ENCODE assay signal across 11 cellular contexts in genomic region chr16:50611332-50611934, GRCh38.
DNase-seq lines count a peak whose midpoint lies in the region; ATAC-seq and TF ChIP-seq lines count a peak whose summit lies in the region.
"Had no signal": no experiment of that assay in that cellular context is flagged by ENCODE, and none has a peak within 500 bp of the region (broad histone marks: within the 10 kb centered on the region; RNA-seq: fewer than 3 reads in every experiment).

No MANE protein-coding gene starts in this region.

- H3K4me3 Mint-ChIP-seq in activated T-helper 2 cell treated with anti-CD3 and anti-CD28 coated beads, Interferon-gamma antibody, Interleukin-2, Interleukin-4, amounts not matched to agents 10 μg/mL and 5 μg/mL and 100 μg/mL, durations not matched to agents 14 hours and 24 hours and 36 hours (ENCODE audit: low read depth), result no peak overlapping the region
- H3K4me3 Mint-ChIP-seq: CD4-positive, alpha-beta memory T cell had no signal

- TF ChIP-seq CTCF in AG10803 (conservative IDR thresholded peaks at IDR 0.05; ENCODE audit: low read length), result peak; percentile 13; the same call in 1 of the 2 replicates

- no peaks in the 10 kb centered on the region for H3K36me3 Mint-ChIP-seq in activated T-helper 2 cell treated with anti-CD3 and anti-CD28 coated beads, Interferon-gamma antibody, Interleukin-2, Interleukin-4, amounts not matched to agents 10 μg/mL and 5 μg/mL and 100 μg/mL, durations not matched to agents 14 hours and 24 hours and 36 hours (ENCODE audit: low read depth)
- H3K36me3 Mint-ChIP-seq: CD4-positive, alpha-beta memory T cell had no signal

- H3K27me3 Mint-ChIP-seq in activated T-helper 2 cell treated with anti-CD3 and anti-CD28 coated beads, Interferon-gamma antibody, Interleukin-2, Interleukin-4, amounts not matched to agents 10 μg/mL and 5 μg/mL and 100 μg/mL, durations not matched to agents 14 hours and 24 hours and 36 hours (ENCODE audit: low read depth), result no peaks in the 10 kb centered on the region
- H3K27me3 Mint-ChIP-seq: CD4-positive, alpha-beta memory T cell had no signal

- no peaks in the 10 kb centered on the region for H3K9me3 Mint-ChIP-seq in activated T-helper 2 cell treated with anti-CD3 and anti-CD28 coated beads, Interferon-gamma antibody, Interleukin-2, Interleukin-4, amounts not matched to agents 10 μg/mL and 5 μg/mL and 100 μg/mL, durations not matched to agents 14 hours and 24 hours and 36 hours
- H3K9me3 Mint-ChIP-seq: CD4-positive, alpha-beta memory T cell had no signal

- H3K4me3 ChIP-seq in AG10803 (ENCODE audit: low read length), result no peak overlapping the region

- H3K27ac Mint-ChIP-seq in activated T-helper 2 cell treated with anti-CD3 and anti-CD28 coated beads, Interferon-gamma antibody, Interleukin-2, Interleukin-4, amounts not matched to agents 10 μg/mL and 5 μg/mL and 100 μg/mL, durations not matched to agents 14 hours and 24 hours and 36 hours, result peak overlapping the region; percentile 54

- no peak for ATAC-seq in GM19455 (IDR thresholded peaks at IDR 0.05; ENCODE audit: unreplicated experiment)

- peaks cover 3% of the 10 kb centered on the region for H3K4me1 Mint-ChIP-seq in activated T-helper 2 cell treated with anti-CD3 and anti-CD28 coated beads, Interferon-gamma antibody, Interleukin-2, Interleukin-4, amounts not matched to agents 10 μg/mL and 5 μg/mL and 100 μg/mL, durations not matched to agents 14 hours and 24 hours and 36 hours (ENCODE audit: low read depth)

- DNase-seq in AG10803 (ENCODE audit: low read depth) (peak; percentile 49), HCEC 1CT (peak; percentile 39), iris pigment epithelial cell (ENCODE audit: low read depth) (peak; percentile 59), H4 (ENCODE audit: low spot score) (no peak), putamen (ENCODE audit: low spot score) (no peak)
- DNase-seq in activated T-helper 2 cell treated with anti-CD3 and anti-CD28 coated beads, Interferon-gamma antibody, Interleukin-2, Interleukin-4, amounts not matched to agents 10 μg/mL and 5 μg/mL and 100 μg/mL, durations not matched to agents 14 hours and 24 hours and 36 hours (ENCODE audit: low spot score), result no peak
- DNase-seq in activated CD4-positive, alpha-beta T cell treated with anti-CD3 and anti-CD28 coated beads for 4 hours, result no peak
- DNase-seq: CD4-positive, alpha-beta memory T cell; midbrain; NCI-H1436 had no signal

- intact Hi-C loops in activated T-helper 2 cell treated with anti-CD3 and anti-CD28 coated beads, Interferon-gamma antibody, Interleukin-2, Interleukin-4, amounts not matched to agents 10 μg/mL and 5 μg/mL and 100 μg/mL, durations not matched to agents 14 hours and 24 hours and 36 hours (cut with micrococcal nuclease), result no loop called here

Comparison
In these comparisons a context has a peak if more than half of its experiments do, and no peak if none do; other contexts are left out.
1. DNase-seq: peak in AG10803 (single experiment), HCEC 1CT (single experiment) and iris pigment epithelial cell (single experiment); none in activated T-helper 2 cell treated with anti-CD3 and anti-CD28 coated beads, Interferon-gamma antibody, Interleukin-2, Interleukin-4, amounts not matched to agents 10 μg/mL and 5 μg/mL and 100 μg/mL, durations not matched to agents 14 hours and 24 hours and 36 hours (single experiment), H4 (single experiment), activated CD4-positive, alpha-beta T cell treated with anti-CD3 and anti-CD28 coated beads for 4 hours (0 of 2) and putamen (single experiment).